8 cellular contexts compared by ENCODE assay signal in the genomic region with DNA sequence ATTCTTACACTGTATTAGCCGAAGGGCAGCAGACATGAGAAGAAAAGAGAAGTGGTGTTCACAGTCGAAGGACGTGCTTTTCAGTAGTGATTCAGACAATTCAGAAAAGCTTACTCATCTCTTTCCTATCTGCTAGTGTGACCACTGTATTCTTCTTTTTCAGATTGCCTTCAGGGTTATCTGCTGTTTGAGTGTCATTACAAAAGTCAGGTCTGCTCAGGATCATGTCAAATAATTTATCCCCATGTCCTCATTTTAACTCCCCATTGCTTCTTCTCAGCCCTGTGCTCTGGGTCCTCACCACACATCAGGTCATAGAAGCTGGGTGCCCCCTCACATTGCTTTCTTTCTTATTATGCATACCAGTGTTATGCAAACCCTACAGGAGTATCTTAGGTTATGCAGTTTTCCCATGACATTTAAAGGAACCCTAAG.
DNase-seq lines count a peak whose midpoint lies in the region; ATAC-seq and TF ChIP-seq lines count a peak whose summit lies in the region.

No MANE protein-coding gene starts in this region.

- no peaks in the 10 kb centered on the region for H3K36me3 ChIP-seq in SK-N-SH (replicated peaks in 1 of 2; ENCODE audit: control insufficient read depth in 1 of 2, insufficient read depth in 2 of 2, low read length in 1 of 2)

- H3K9me3 ChIP-seq in SK-N-SH: no peaks in the 10 kb centered on the region

- no peak for TF ChIP-seq CTCF in SK-N-SH (IDR thresholded peaks at IDR 0.05)

- POLR2A ChIA-PET in SK-N-SH (lab: Yijun Ruan, JAX): no interaction called here

- H3K79me2 ChIP-seq in SK-N-SH (ENCODE audit: insufficient read depth): no peaks in the 10 kb centered on the region

- H3K27ac ChIP-seq in SK-N-SH (ENCODE audit: low read depth in 2 of 2, low read length in 1 of 2) (peak overlapping the region; percentile 61 to 75), caudate nucleus (ENCODE audit: low read depth, low read length) (no peak overlapping the region)

- peak in 1 of 2 experiments; percentile 66; a peak in 2 of 4 replicates for TF ChIP-seq EP300 in SK-N-SH (IDR thresholded peaks at IDR 0.05; ENCODE audit: borderline replicate concordance in 1 of 2, low read depth in 1 of 2, low read length in 1 of 2)

- ATAC-seq in GM19035 (IDR thresholded peaks at IDR 0.05; ENCODE audit: unreplicated experiment): peak; percentile 87
- peak; percentile 83 for ATAC-seq in HG02943 (IDR thresholded peaks at IDR 0.05; ENCODE audit: low read depth, unreplicated experiment)

- H3F3A ChIP-seq in SK-N-SH (replicated peaks; ENCODE audit: insufficient read depth): peaks cover 3% of the 10 kb centered on the region

- H2AFZ ChIP-seq in SK-N-SH (ENCODE audit: low read depth): peak overlapping the region; percentile 48

- peak overlapping the region; percentile 25; the same call in 1 of the 2 replicates for H3K9ac ChIP-seq in SK-N-SH

- 18% methylated on average over 3 of the region's 3 CpGs for WGBS in SK-N-SH (ENCODE audit: low lambda C conversion rate)

- peaks cover 4 to 13% of the 10 kb centered on the region in 2 experiments; a peak in 3 of 4 replicates for H3K4me1 ChIP-seq in SK-N-SH (ENCODE audit: control insufficient read depth in 1 of 2, insufficient read depth in 2 of 2, low read depth in 1 of 2, low read length in 1 of 2)

- TF ChIP-seq RAD21 in SK-N-SH (IDR thresholded peaks at IDR 0.05; ENCODE audit: low read length): no peak

- no peaks in the 10 kb centered on the region for H3K27me3 ChIP-seq in SK-N-SH (ENCODE audit: insufficient read depth)

- no peaks in the 10 kb centered on the region for H4K20me1 ChIP-seq in SK-N-SH (ENCODE audit: insufficient read depth)

- H3K4me2 ChIP-seq in SK-N-SH: peak overlapping the region; percentile 38

- H3K9me2 ChIP-seq in SK-N-SH: no peaks in the 10 kb centered on the region; the same call in 1 of the 2 replicates

- DNase-seq in SK-N-SH (peak; percentile 30), non-pigmented ciliary epithelial cell (ENCODE audit: low read depth) (peak; percentile 45), OCI-M2 (lab: John Stamatoyannopoulos, UW; ENCODE audit: unreplicated experiment) (no peak), T-helper 9 cell (no peak), caudate nucleus (lab: John Stamatoyannopoulos, UW) (no peak)
- no peak for DNase-seq in activated CD4-positive, CD25-positive, alpha-beta regulatory T cell treated with anti-CD3 and anti-CD28 coated beads, Interleukin-2, amount 50 U/mL, for 72 hours

- H3K4me3 ChIP-seq in SK-N-SH (ENCODE audit: low read depth in 2 of 2, low read length in 1 of 2): no peak overlapping the region; a peak in 1 of 4 replicates

- CTCF ChIA-PET in SK-N-SH (lab: Yijun Ruan, JAX): interaction anchor here (0.8 kb wide), 1 partner anchor 1286 kb away, joined by 4 read pairs; no protein-coding TSS in a partner anchor

TF ChIP-seq in SK-N-SH, 30 proteins besides CTCF, POLR2A, EP300 and RAD21:
- TF ChIP-seq SIN3A (IDR thresholded peaks at IDR 0.05; ENCODE audit: borderline replicate concordance, low read depth, low read length): no peak
- TF ChIP-seq ELF1 (IDR thresholded peaks at IDR 0.05): no peak
- TF ChIP-seq POLR2AphosphoS5 (IDR thresholded peaks at IDR 0.05; ENCODE audit: low read depth, low read length): no peak
- TF ChIP-seq, protein P1, sequence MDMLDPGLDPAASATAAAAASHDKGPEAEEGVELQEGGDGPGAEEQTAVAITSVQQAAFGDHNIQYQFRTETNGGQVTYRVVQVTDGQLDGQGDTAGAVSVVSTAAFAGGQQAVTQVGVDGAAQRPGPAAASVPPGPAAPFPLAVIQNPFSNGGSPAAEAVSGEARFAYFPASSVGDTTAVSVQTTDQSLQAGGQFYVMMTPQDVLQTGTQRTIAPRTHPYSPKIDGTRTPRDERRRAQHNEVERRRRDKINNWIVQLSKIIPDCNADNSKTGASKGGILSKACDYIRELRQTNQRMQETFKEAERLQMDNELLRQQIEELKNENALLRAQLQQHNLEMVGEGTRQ (IDR thresholded peaks at IDR 0.05; ENCODE audit: borderline replicate concordance, low read depth, low read length): no peak
- TF ChIP-seq CHD2 (IDR thresholded peaks at IDR 0.05; ENCODE audit: low read length, partially characterized antibody): no peak
- TF ChIP-seq, protein P2, sequence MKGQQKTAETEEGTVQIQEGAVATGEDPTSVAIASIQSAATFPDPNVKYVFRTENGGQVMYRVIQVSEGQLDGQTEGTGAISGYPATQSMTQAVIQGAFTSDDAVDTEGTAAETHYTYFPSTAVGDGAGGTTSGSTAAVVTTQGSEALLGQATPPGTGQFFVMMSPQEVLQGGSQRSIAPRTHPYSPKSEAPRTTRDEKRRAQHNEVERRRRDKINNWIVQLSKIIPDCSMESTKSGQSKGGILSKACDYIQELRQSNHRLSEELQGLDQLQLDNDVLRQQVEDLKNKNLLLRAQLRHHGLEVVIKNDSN (IDR thresholded peaks at IDR 0.05; ENCODE audit: borderline replicate concordance, low read depth): no peak
- TF ChIP-seq TCF12 (IDR thresholded peaks at IDR 0.05): peak; percentile 57
- no peak for TF ChIP-seq TEAD4 (IDR thresholded peaks at IDR 0.05; ENCODE audit: borderline replicate concordance, insufficient read depth)
- peak; percentile 43; the same call in 1 of the 2 replicates for TF ChIP-seq FOSL2 (IDR thresholded peaks at IDR 0.05; ENCODE audit: borderline replicate concordance, low read depth)
- TF ChIP-seq, protein P3, sequence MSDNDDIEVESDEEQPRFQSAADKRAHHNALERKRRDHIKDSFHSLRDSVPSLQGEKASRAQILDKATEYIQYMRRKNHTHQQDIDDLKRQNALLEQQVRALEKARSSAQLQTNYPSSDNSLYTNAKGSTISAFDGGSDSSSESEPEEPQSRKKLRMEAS (IDR thresholded peaks at IDR 0.05; ENCODE audit: low read depth): no peak
- TF ChIP-seq TAF1 (IDR thresholded peaks at IDR 0.05; ENCODE audit: borderline replicate concordance, low read depth, low read length): no peak
- peak; percentile 78 for TF ChIP-seq GATA2 (CRISPR knock-in tag; IDR thresholded peaks at IDR 0.05)
- TF ChIP-seq, protein P4, sequence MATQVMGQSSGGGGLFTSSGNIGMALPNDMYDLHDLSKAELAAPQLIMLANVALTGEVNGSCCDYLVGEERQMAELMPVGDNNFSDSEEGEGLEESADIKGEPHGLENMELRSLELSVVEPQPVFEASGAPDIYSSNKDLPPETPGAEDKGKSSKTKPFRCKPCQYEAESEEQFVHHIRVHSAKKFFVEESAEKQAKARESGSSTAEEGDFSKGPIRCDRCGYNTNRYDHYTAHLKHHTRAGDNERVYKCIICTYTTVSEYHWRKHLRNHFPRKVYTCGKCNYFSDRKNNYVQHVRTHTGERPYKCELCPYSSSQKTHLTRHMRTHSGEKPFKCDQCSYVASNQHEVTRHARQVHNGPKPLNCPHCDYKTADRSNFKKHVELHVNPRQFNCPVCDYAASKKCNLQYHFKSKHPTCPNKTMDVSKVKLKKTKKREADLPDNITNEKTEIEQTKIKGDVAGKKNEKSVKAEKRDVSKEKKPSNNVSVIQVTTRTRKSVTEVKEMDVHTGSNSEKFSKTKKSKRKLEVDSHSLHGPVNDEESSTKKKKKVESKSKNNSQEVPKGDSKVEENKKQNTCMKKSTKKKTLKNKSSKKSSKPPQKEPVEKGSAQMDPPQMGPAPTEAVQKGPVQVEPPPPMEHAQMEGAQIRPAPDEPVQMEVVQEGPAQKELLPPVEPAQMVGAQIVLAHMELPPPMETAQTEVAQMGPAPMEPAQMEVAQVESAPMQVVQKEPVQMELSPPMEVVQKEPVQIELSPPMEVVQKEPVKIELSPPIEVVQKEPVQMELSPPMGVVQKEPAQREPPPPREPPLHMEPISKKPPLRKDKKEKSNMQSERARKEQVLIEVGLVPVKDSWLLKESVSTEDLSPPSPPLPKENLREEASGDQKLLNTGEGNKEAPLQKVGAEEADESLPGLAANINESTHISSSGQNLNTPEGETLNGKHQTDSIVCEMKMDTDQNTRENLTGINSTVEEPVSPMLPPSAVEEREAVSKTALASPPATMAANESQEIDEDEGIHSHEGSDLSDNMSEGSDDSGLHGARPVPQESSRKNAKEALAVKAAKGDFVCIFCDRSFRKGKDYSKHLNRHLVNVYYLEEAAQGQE (IDR thresholded peaks at IDR 0.05; ENCODE audit: low read depth, low read length): no peak
- TF ChIP-seq JUND (IDR thresholded peaks at IDR 0.05): no peak
- no peak for TF ChIP-seq YY1 (IDR thresholded peaks at IDR 0.05; ENCODE audit: low read depth)

Comparison
In these comparisons a context has a peak if more than half of its experiments do, and no peak if none do; other contexts are left out.
1. DNase-seq: peak in SK-N-SH (single experiment) and non-pigmented ciliary epithelial cell (single experiment); none in activated CD4-positive, CD25-positive, alpha-beta regulatory T cell treated with anti-CD3 and anti-CD28 coated beads, Interleukin-2, amount 50 U/mL, for 72 hours (single experiment), OCI-M2 (single experiment), T-helper 9 cell (single experiment) and caudate nucleus (0 of 61).